ENCODE assay signal across 8 cellular contexts in the genomic region with DNA sequence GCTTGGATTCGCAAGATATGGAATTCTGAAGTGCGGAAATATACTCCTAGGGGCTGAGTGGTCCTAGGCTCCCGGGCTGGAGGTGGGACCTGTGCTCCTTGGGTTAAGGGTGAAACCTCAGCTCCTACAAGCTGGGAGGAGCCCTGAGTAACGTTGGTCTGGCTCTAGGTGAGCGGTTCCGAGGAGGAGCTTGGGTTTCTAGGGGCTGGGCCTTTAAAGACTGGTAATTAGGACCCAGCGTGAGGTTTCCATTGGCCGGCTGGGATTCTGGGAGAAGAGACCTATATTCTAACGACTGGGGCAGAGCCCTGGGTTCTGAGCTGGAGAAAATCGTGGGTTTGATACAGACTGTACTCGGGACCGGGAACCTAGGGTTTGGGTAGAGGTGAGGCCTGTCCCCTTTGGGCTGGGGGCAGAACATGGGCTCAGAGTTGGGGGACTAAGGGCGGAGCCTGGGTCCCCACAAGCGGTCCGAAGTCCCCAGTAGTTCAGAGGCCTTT. TPM values are rescaled to one million over a fixed set of nuclear protein-coding genes. Genes with fewer than 3 reads are reported as not detected.
A peak's percentile ranks its signal among the peaks of the same experiment; 100 is the strongest.
DNase-seq lines count a peak whose midpoint lies in the region; ATAC-seq and TF ChIP-seq lines count a peak whose summit lies in the region.

No MANE protein-coding gene starts in this region.

- peaks cover 35% of the 10 kb centered on the region for H3K4me1 Mint-ChIP-seq in stimulated activated naive CD8-positive, alpha-beta T cell treated with anti-CD3 and anti-CD28 coated beads, Interleukin-15, Interleukin-2, amounts not matched to agents 100 ng/mL and 50 ng/mL, for 24 hours (ENCODE audit: low read depth)
- peaks cover 27% of the 10 kb centered on the region for H3K4me1 Mint-ChIP-seq in central memory CD8-positive, alpha-beta T cell

- H3K4me1 ChIP-seq in mesendoderm (ENCODE audit: control insufficient read depth, low read depth, low read length): no peaks in the 10 kb centered on the region

- peak overlapping the region; percentile 87 for H3K4me3 Mint-ChIP-seq in stimulated activated naive CD8-positive, alpha-beta T cell treated with anti-CD3 and anti-CD28 coated beads, Interleukin-15, Interleukin-2, amounts not matched to agents 100 ng/mL and 50 ng/mL, for 24 hours
- H3K4me3 Mint-ChIP-seq in central memory CD8-positive, alpha-beta T cell: peak overlapping the region; percentile 81

- H3K9me3 Mint-ChIP-seq in stimulated activated naive CD8-positive, alpha-beta T cell treated with anti-CD3 and anti-CD28 coated beads, Interleukin-15, Interleukin-2, amounts not matched to agents 100 ng/mL and 50 ng/mL, for 24 hours: no peaks in the 10 kb centered on the region
- H3K9me3 Mint-ChIP-seq in central memory CD8-positive, alpha-beta T cell: no peaks in the 10 kb centered on the region

- peak overlapping the region; percentile 34 for H3K4me2 ChIP-seq in mesendoderm (ENCODE audit: low read length)

- no CpG with 5 or more reads among the region's 15 CpGs for WGBS in mesendoderm (ENCODE audit: extremely low coverage, insufficient coverage, low lambda C conversion rate)

- H2BK5ac ChIP-seq in mesendoderm (ENCODE audit: low read length): no peak overlapping the region

- no peak overlapping the region for H3K23ac ChIP-seq in mesendoderm (ENCODE audit: low read length)

- H3K18ac ChIP-seq in mesendoderm (ENCODE audit: low read length): no peak overlapping the region

- peaks cover 14% of the 10 kb centered on the region for H3K36me3 Mint-ChIP-seq in stimulated activated naive CD8-positive, alpha-beta T cell treated with anti-CD3 and anti-CD28 coated beads, Interleukin-15, Interleukin-2, amounts not matched to agents 100 ng/mL and 50 ng/mL, for 24 hours (ENCODE audit: low read depth)
- H3K36me3 Mint-ChIP-seq in central memory CD8-positive, alpha-beta T cell (ENCODE audit: insufficient read depth): peaks cover 15% of the 10 kb centered on the region

- TF ChIP-seq POLR2A in erythroblast (IDR thresholded peaks at IDR 0.05; ENCODE audit: low read length): no peak

- no peak for ATAC-seq in stimulated activated naive CD8-positive, alpha-beta T cell treated with anti-CD3 and anti-CD28 coated beads, Interleukin-15, Interleukin-2, amounts not matched to agents 100 U/mL and 50 U/mL, for 24 hours
- no peak for ATAC-seq in central memory CD8-positive, alpha-beta T cell (replicated peaks; ENCODE audit: extremely low read depth, poor library complexity, severe bottlenecking)
- ATAC-seq in HG03378 (IDR thresholded peaks at IDR 0.05; ENCODE audit: unreplicated experiment): no peak

- no peak overlapping the region for H2AK5ac ChIP-seq in mesendoderm (ENCODE audit: low read length)

- no peak for DNase-seq in stimulated activated naive CD8-positive, alpha-beta T cell treated with anti-CD3 and anti-CD28 coated beads, Interleukin-15, Interleukin-2, amounts not matched to agents 100 U/mL and 50 U/mL, for 24 hours
- no peak for DNase-seq in central memory CD8-positive, alpha-beta T cell (ENCODE audit: low spot score in 2 of 2)
- DNase-seq in mesendoderm: peak; percentile 82
- DNase-seq in erythroblast (lab: John Stamatoyannopoulos, UW): no peak
- no peak for DNase-seq in effector CD4-positive, alpha-beta T cell
- no peak for DNase-seq in glomerular visceral epithelial cell (ENCODE audit: extremely low spot score)

- no peaks in the 10 kb centered on the region for H3K27me3 Mint-ChIP-seq in stimulated activated naive CD8-positive, alpha-beta T cell treated with anti-CD3 and anti-CD28 coated beads, Interleukin-15, Interleukin-2, amounts not matched to agents 100 ng/mL and 50 ng/mL, for 24 hours
- no peaks in the 10 kb centered on the region for H3K27me3 Mint-ChIP-seq in central memory CD8-positive, alpha-beta T cell

- no peaks in the 10 kb centered on the region for H3K79me2 ChIP-seq in mesendoderm (ENCODE audit: control insufficient read depth, insufficient read depth, low read length)

- H3K56ac ChIP-seq in mesendoderm (ENCODE audit: low read length): peak overlapping the region; percentile 59

- H3K4me3 ChIP-seq in mesendoderm (ENCODE audit: low read length): no peak overlapping the region

- peak overlapping the region; percentile 46 for H3K9ac ChIP-seq in mesendoderm (ENCODE audit: low read length)

- H3K27me3 ChIP-seq in mesendoderm (ENCODE audit: insufficient read depth, low read length, poor library complexity): no peaks in the 10 kb centered on the region

- peaks cover 4% of the 10 kb centered on the region for H3K36me3 ChIP-seq in mesendoderm (ENCODE audit: control insufficient read depth, insufficient read depth, low read length)

- H2BK15ac ChIP-seq in mesendoderm (replicated peaks; ENCODE audit: low read depth): no peak overlapping the region

- H3K27ac ChIP-seq in mesendoderm (ENCODE audit: low read depth, low read length): peak overlapping the region; percentile 18

- no peak overlapping the region for H4K8ac ChIP-seq in mesendoderm (ENCODE audit: low read depth, low read length)

- no peak overlapping the region for H3K4ac ChIP-seq in mesendoderm (ENCODE audit: low read depth, low read length)

- H3K27ac Mint-ChIP-seq in stimulated activated naive CD8-positive, alpha-beta T cell treated with anti-CD3 and anti-CD28 coated beads, Interleukin-15, Interleukin-2, amounts not matched to agents 100 ng/mL and 50 ng/mL, for 24 hours: peak overlapping the region; percentile 89
- H3K27ac Mint-ChIP-seq in central memory CD8-positive, alpha-beta T cell (ENCODE audit: low read depth): peak overlapping the region; percentile 94

- H3K79me1 ChIP-seq in mesendoderm (ENCODE audit: low read length): peaks cover 2% of the 10 kb centered on the region

- H4K5ac ChIP-seq in mesendoderm (ENCODE audit: low read length): no peak overlapping the region

- H2BK120ac ChIP-seq in mesendoderm (ENCODE audit: low read depth, low read length): no peak overlapping the region

RNA-seq across cellular contexts. Expression of gene MAP4K2, which starts 0.9 kb away (rescaled TPM):
- 10.2 TPM for polyA plus RNA-seq in mesendoderm (2013, experiment 1 of 2)
- polyA plus RNA-seq in mesendoderm (2013, experiment 2 of 2): 10.2 TPM

RNA-seq across cellular contexts. Expression of gene MEN1, which starts 6.5 kb away (rescaled TPM):
- polyA plus RNA-seq in mesendoderm (2013, experiment 1 of 2): 46.1 TPM
- polyA plus RNA-seq in mesendoderm (2013, experiment 2 of 2): 44.6 TPM

RNA-seq across cellular contexts. Expression of gene SF1, which starts 25.6 kb away (rescaled TPM):
- 268 TPM for polyA plus RNA-seq in mesendoderm (2013, experiment 1 of 2)
- polyA plus RNA-seq in mesendoderm (2013, experiment 2 of 2): 265 TPM

RNA-seq across cellular contexts. Expression of gene CDC42BPG, which starts 40.6 kb away (rescaled TPM):
- polyA plus RNA-seq in mesendoderm (2013, experiment 1 of 2): 3.2 TPM
- 3.4 TPM for polyA plus RNA-seq in mesendoderm (2013, experiment 2 of 2)

RNA-seq across cellular contexts. Expression of gene PYGM, which starts 44.1 kb away (rescaled TPM):
- 0.62 TPM for polyA plus RNA-seq in mesendoderm (2013, experiment 1 of 2)
- 0.69 TPM for polyA plus RNA-seq in mesendoderm (2013, experiment 2 of 2)
